ENCODE assay signal across 8 cellular contexts in the genomic region with DNA sequence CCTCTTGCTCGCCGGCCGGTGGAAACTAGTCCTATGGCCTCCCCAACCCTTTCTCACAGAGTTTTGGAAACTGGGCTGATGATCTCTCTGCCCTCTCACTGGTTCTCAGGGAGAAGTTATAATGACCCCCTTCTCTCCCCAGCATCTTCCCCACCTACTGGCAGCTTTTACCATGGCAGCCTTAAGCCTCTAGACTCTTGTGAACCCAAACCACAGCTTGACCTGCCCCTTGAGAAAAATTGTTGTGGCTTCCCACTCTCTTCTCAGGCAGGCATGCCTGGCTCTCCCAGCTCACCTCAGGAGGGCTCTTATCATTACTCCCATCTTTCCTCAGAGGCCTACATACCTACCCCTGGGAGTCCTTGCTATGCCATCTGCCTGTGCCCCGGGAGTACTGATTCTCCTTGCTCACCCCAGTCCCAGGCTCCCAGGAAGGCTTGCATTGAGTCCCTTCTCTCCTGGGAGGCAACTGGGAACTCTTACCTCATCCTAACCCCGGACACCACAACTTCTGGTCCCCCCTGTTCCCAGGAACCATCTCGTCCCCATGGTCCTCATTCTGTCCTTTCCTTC. TPM values are rescaled to one million over a fixed set of nuclear protein-coding genes. Genes with fewer than 3 reads are reported as not detected.
DNase-seq lines count a peak whose midpoint lies in the region; ATAC-seq and TF ChIP-seq lines count a peak whose summit lies in the region.

No MANE protein-coding gene starts in this region.

- peak; percentile 65 for TF ChIP-seq CTCF in endodermal cell (conservative IDR thresholded peaks at IDR 0.05)
- TF ChIP-seq CTCF in gastrocnemius medialis (IDR thresholded peaks at IDR 0.05 in 4 of 5, conservative IDR thresholded peaks at IDR 0.05 in 1 of 5): no peak

- ATAC-seq in gastrocnemius medialis (no peak), GM18873 (IDR thresholded peaks at IDR 0.05; ENCODE audit: low FRiP score, unreplicated experiment) (no peak)

- H3K9ac ChIP-seq in NT2/D1 (ENCODE audit: insufficient read length, low read depth) (peak overlapping the region; percentile 100), endodermal cell (ENCODE audit: extremely low read depth, low read length, poor library complexity, severe bottlenecking) (no peak overlapping the region)

- H3K4me1 ChIP-seq in NT2/D1 (ENCODE audit: insufficient read depth, insufficient read length): peaks cover 18% of the 10 kb centered on the region
- H3K4me1 ChIP-seq in endodermal cell (ENCODE audit: control insufficient read depth, insufficient read depth, low read length): no peaks in the 10 kb centered on the region
- peaks cover 16 to 20% of the 10 kb centered on the region in 2 donors for H3K4me1 ChIP-seq in gastrocnemius medialis

- H3K9me3 Mint-ChIP-seq in activated naive CD4-positive, alpha-beta T cell treated with anti-CD3 and anti-CD28 coated beads for 36 hours: no peaks in the 10 kb centered on the region
- H3K9me3 Mint-ChIP-seq in endodermal cell: no peaks in the 10 kb centered on the region

- intact Hi-C loops in activated naive CD4-positive, alpha-beta T cell treated with anti-CD3 and anti-CD28 coated beads for 36 hours (cut with micrococcal nuclease): loop anchor here (5.0 to 10.0 kb wide), 2 partner anchors 307 to 970 kb away; partner anchors contain the start of gene STIL
- intact Hi-C loops in gastrocnemius medialis (cut with DNase I; ENCODE audit: low total_unique reads): loop anchor here (5.0 kb wide), 1 partner anchor 55 kb away; no protein-coding TSS in a partner anchor

- H3K4me3 Mint-ChIP-seq in activated naive CD4-positive, alpha-beta T cell treated with anti-CD3 and anti-CD28 coated beads for 36 hours: peak overlapping the region; percentile 99
- H3K4me3 Mint-ChIP-seq in endodermal cell: peak overlapping the region; percentile 83

- H3K27me3 Mint-ChIP-seq in activated naive CD4-positive, alpha-beta T cell treated with anti-CD3 and anti-CD28 coated beads for 36 hours (ENCODE audit: low read depth): no peaks in the 10 kb centered on the region
- H3K27me3 Mint-ChIP-seq in endodermal cell (ENCODE audit: insufficient read depth): no peaks in the 10 kb centered on the region

- WGBS in endodermal cell (ENCODE audit: insufficient coverage in 1 of 2, insufficient read length in 1 of 2), 2 experiments: 94 to 100% methylated on average over 5 to 6 of the region's 6 CpGs

- H3K27ac ChIP-seq in endodermal cell (ENCODE audit: low read depth, low read length): no peak overlapping the region
- peak overlapping the region; percentile 91 to 99 (median 94) for H3K27ac ChIP-seq in gastrocnemius medialis

- CTCF ChIA-PET in activated naive CD4-positive, alpha-beta T cell treated with anti-CD3 and anti-CD28 coated beads for 36 hours (lab: Charles Lee): interaction anchor here (0.5 to 0.8 kb wide), 2 partner anchors 39 to 307 kb away, joined by 3 to 4 read pairs; partner anchors contain the start of genes LRRC41 and UQCRH

- H3K27me3 ChIP-seq in NT2/D1 (ENCODE audit: insufficient read depth, insufficient read length) (no peaks in the 10 kb centered on the region), endodermal cell (ENCODE audit: control insufficient read depth, insufficient read depth, low read length, poor library complexity, severe bottlenecking) (no peaks in the 10 kb centered on the region), gastrocnemius medialis (no peaks in the 10 kb centered on the region)

- TF ChIP-seq POLR2A in gastrocnemius medialis (IDR thresholded peaks at IDR 0.05): no peak

- H3K9me3 ChIP-seq in NT2/D1 (ENCODE audit: insufficient read depth, low read length): no peaks in the 10 kb centered on the region
- no peaks in the 10 kb centered on the region for H3K9me3 ChIP-seq in endodermal cell (ENCODE audit: control insufficient read depth, low read length)
- H3K9me3 ChIP-seq in gastrocnemius medialis: no peaks in the 10 kb centered on the region

- DNase-seq in activated naive CD4-positive, alpha-beta T cell treated with anti-CD3 and anti-CD28 coated beads for 36 hours: no peak
- DNase-seq in activated naive CD4-positive, alpha-beta T cell treated with Interleukin-2 at 50 U/mL for 16 hours: no peak
- DNase-seq in NT2/D1 (ENCODE audit: low read depth, low spot score): no peak
- peak; percentile 67 for DNase-seq in endodermal cell
- no peak for DNase-seq in gastrocnemius medialis
- no peak for DNase-seq in NCI-H1105 treated with DMSO at 0.1 percent for 48 hours (lab: John Stamatoyannopoulos, UW)
- DNase-seq in COR-L47 (lab: John Stamatoyannopoulos, UW): no peak

- in situ Hi-C loops in gastrocnemius medialis (cut with MboI; ENCODE audit: low sequenced_read_pairs in 4 of 4): no loop called here

- H3K4me3 ChIP-seq in NT2/D1 (ENCODE audit: insufficient read length, low read depth): no peak overlapping the region
- no peak overlapping the region for H3K4me3 ChIP-seq in endodermal cell (ENCODE audit: low read length)
- H3K4me3 ChIP-seq in gastrocnemius medialis: no peak overlapping the region

- peaks cover 53% of the 10 kb centered on the region for H3K36me3 ChIP-seq in NT2/D1 (ENCODE audit: insufficient read depth, insufficient read length, low read length)
- peaks cover 27% of the 10 kb centered on the region for H3K36me3 ChIP-seq in endodermal cell (ENCODE audit: control insufficient read depth, insufficient read depth, low read length)
- peaks cover 0 to 30% of the 10 kb centered on the region in 2 donors for H3K36me3 ChIP-seq in gastrocnemius medialis

- H3K36me3 Mint-ChIP-seq in activated naive CD4-positive, alpha-beta T cell treated with anti-CD3 and anti-CD28 coated beads for 36 hours (ENCODE audit: low read depth): peaks cover 45% of the 10 kb centered on the region
- peaks cover 42% of the 10 kb centered on the region for H3K36me3 Mint-ChIP-seq in endodermal cell (ENCODE audit: low read depth)

- H3K27ac Mint-ChIP-seq in activated naive CD4-positive, alpha-beta T cell treated with anti-CD3 and anti-CD28 coated beads for 36 hours: peak overlapping the region; percentile 100
- H3K27ac Mint-ChIP-seq in endodermal cell: peak overlapping the region; percentile 97

- H3K4me1 Mint-ChIP-seq in activated naive CD4-positive, alpha-beta T cell treated with anti-CD3 and anti-CD28 coated beads for 36 hours (ENCODE audit: low read depth): peaks cover 55% of the 10 kb centered on the region
- H3K4me1 Mint-ChIP-seq in endodermal cell: peaks cover 17% of the 10 kb centered on the region

RNA-seq across cellular contexts. Expression of gene NSUN4, which starts 1.6 kb away (rescaled TPM):
- total RNA-seq in activated naive CD4-positive, alpha-beta T cell treated with anti-CD3 and anti-CD28 coated beads for 36 hours: 10 to 100 TPM; 33.6 to 37.8 TPM
- total RNA-seq in endodermal cell: 10 to 100 TPM; 16.3 to 19.0 TPM
- polyA plus RNA-seq in endodermal cell (2013, experiment 1 of 2): 16.5 TPM
- polyA plus RNA-seq in endodermal cell (2013, experiment 2 of 2): 15.7 TPM
- 10 to 100 TPM; 15.5 to 22.5 (median 20.8) TPM for total RNA-seq in gastrocnemius medialis

RNA-seq across cellular contexts. Expression of gene UQCRH, which starts 38.7 kb away (rescaled TPM):
- 100 to 1,000 TPM; 403 to 409 TPM for total RNA-seq in activated naive CD4-positive, alpha-beta T cell treated with anti-CD3 and anti-CD28 coated beads for 36 hours
- 100 to 1,000 TPM; 375 to 400 TPM for total RNA-seq in endodermal cell
- polyA plus RNA-seq in endodermal cell (2013, experiment 1 of 2): 425 TPM
- polyA plus RNA-seq in endodermal cell (2013, experiment 2 of 2): 398 TPM
- 100 to 1,000 TPM; 415 to 695 (median 493) TPM for total RNA-seq in gastrocnemius medialis

RNA-seq across cellular contexts. Expression of gene LRRC41, which starts 38.8 kb away (rescaled TPM):
- 10 to 100 TPM; 28.0 to 29.8 TPM for total RNA-seq in activated naive CD4-positive, alpha-beta T cell treated with anti-CD3 and anti-CD28 coated beads for 36 hours
- 10 to 100 TPM; 74.2 to 88.9 TPM for total RNA-seq in endodermal cell
- polyA plus RNA-seq in endodermal cell (2013, experiment 1 of 2): 65.0 TPM
- polyA plus RNA-seq in endodermal cell (2013, experiment 2 of 2): 60.3 TPM
- total RNA-seq in gastrocnemius medialis: 10 to 100 TPM; 76.3 to 99.2 (median 77.9) TPM

RNA-seq across cellular contexts. Expression of gene FAAH, which starts 51.9 kb away (rescaled TPM):
- 1 to 10 TPM; 3.8 to 4.8 TPM for total RNA-seq in activated naive CD4-positive, alpha-beta T cell treated with anti-CD3 and anti-CD28 coated beads for 36 hours
- total RNA-seq in endodermal cell (10 to 100 TPM; 27.1 to 56.6 TPM), gastrocnemius medialis (10 to 100 TPM in 1 of 4 donors, 1 to 10 TPM in 3; 5.2 to 15.6 (median 7.3) TPM)
- 4.1 TPM for polyA plus RNA-seq in endodermal cell (2013, experiment 1 of 2)
- polyA plus RNA-seq in endodermal cell (2013, experiment 2 of 2): 2.5 TPM
